12 cellular contexts compared by ENCODE assay signal in genomic region chr1:167059729-167060107, GRCh38. TPM values are rescaled to one million over a fixed set of nuclear protein-coding genes. Genes with fewer than 3 reads are reported as not detected.
"Had no signal": no experiment of that assay in that cellular context is flagged by ENCODE, and none has a peak within 500 bp of the region (broad histone marks: within the 10 kb centered on the region; RNA-seq: fewer than 3 reads in every experiment).

No MANE protein-coding gene starts in this region.

- H3K4me1 Mint-ChIP-seq: nephron had no signal

- H3K36me3 Mint-ChIP-seq: activated CD8-positive, alpha-beta memory T cell treated with anti-CD3 and anti-CD28 coated beads, Interleukin-2, amount 10 ng/mL, durations not matched to agents 7 days and 5 days; activated naive CD8-positive, alpha-beta T cell treated with anti-CD3 and anti-CD28 coated beads, Interleukin-2, amount 10 ng/mL, durations not matched to agents 7 days and 5 days; memory B cell had no signal

- H3K4me3 ChIP-seq: left lung had no signal

- DNase-seq: activated gamma-delta T cell had no signal

- H3K4me3 Mint-ChIP-seq: activated CD8-positive, alpha-beta memory T cell treated with anti-CD3 and anti-CD28 coated beads, Interleukin-2, amount 10 ng/mL, durations not matched to agents 7 days and 5 days; memory B cell; stimulated activated naive CD8-positive, alpha-beta T cell treated with anti-CD3 and anti-CD28 coated beads, Interleukin-15, amount 100 ng/mL, for 72 hours had no signal

- H3K36me3 ChIP-seq: left lung had no signal

- H3K9me3 ChIP-seq: left lung had no signal

- H3K27ac Mint-ChIP-seq: memory B cell, nephron had no signal

- H3K27ac ChIP-seq: left lung had no signal

- H3K27me3 ChIP-seq: left lung had no signal

- H3K9me3 Mint-ChIP-seq: activated naive CD8-positive, alpha-beta T cell treated with anti-CD3 and anti-CD28 coated beads, Interleukin-2, amount 10 ng/mL, durations not matched to agents 7 days and 5 days; activated T-cell treated with anti-CD3 and anti-CD28 coated beads, Interleukin-2, amount 50 U/mL, for 4 hours; memory B cell; nephron; stimulated activated naive CD8-positive, alpha-beta T cell treated with anti-CD3 and anti-CD28 coated beads, Interleukin-15, amount 100 ng/mL, for 72 hours had no signal

- H3K27me3 Mint-ChIP-seq: activated CD8-positive, alpha-beta memory T cell treated with anti-CD3 and anti-CD28 coated beads, Interleukin-2, amount 10 ng/mL, durations not matched to agents 7 days and 5 days; activated naive CD8-positive, alpha-beta T cell treated with anti-CD3 and anti-CD28 coated beads, Interleukin-2, amount 10 ng/mL, durations not matched to agents 7 days and 5 days; stimulated activated naive CD8-positive, alpha-beta T cell treated with anti-CD3 and anti-CD28 coated beads, Interleukin-15, amount 100 ng/mL, for 72 hours had no signal

RNA-seq across cellular contexts. Expression of gene GPA33, which starts 30.5 kb away (rescaled TPM):
- total RNA-seq: esophagus mucosa, osteocyte, pulmonary artery endothelial cell, sciatic nerve had no signal

RNA-seq across cellular contexts. Expression of gene STYXL2, which starts 34.2 kb away (rescaled TPM):
- total RNA-seq: activated CD8-positive, alpha-beta memory T cell treated with anti-CD3 and anti-CD28 coated beads, Interleukin-2, amount 10 ng/mL, durations not matched to agents 7 days and 5 days; activated naive CD8-positive, alpha-beta T cell treated with anti-CD3 and anti-CD28 coated beads, Interleukin-2, amount 10 ng/mL, durations not matched to agents 7 days and 5 days; activated T-cell treated with anti-CD3 and anti-CD28 coated beads, Interleukin-2, amount 50 U/mL, for 4 hours; esophagus mucosa; pulmonary artery endothelial cell had no signal
